24 cellular contexts compared by ENCODE assay signal in genomic region chr4:143581331-143581961, GRCh38.
A peak's percentile ranks its signal among the peaks of the same experiment; 100 is the strongest.
DNase-seq lines count a peak whose midpoint lies in the region; ATAC-seq lines count a peak whose summit lies in the region.
"Had no signal": no experiment of that assay in that cellular context is flagged by ENCODE, and none has a peak within 500 bp of the region (broad histone marks: within the 10 kb centered on the region; RNA-seq: fewer than 3 reads in every experiment).

No MANE protein-coding gene starts in this region.

- intact Hi-C loops in left colon (cut with DNase I, micrococcal nuclease): no loop called here

- DNase-seq in NCI-H82 (lab: John Stamatoyannopoulos, UW) (peak; percentile 44), NCI-H82 treated with DMSO at 0.1 percent for 48 hours (lab: John Stamatoyannopoulos, UW; ENCODE audit: unreplicated experiment) (no peak), NCI-H446 treated with DMSO at 0.1 percent for 48 hours (lab: John Stamatoyannopoulos, UW) (peak; percentile 47), ecto neural progenitor cell (ENCODE audit: low spot score) (peak; percentile 54), OCI-M1 (lab: John Stamatoyannopoulos, UW) (no peak), left colon (no peak)
- no peak for DNase-seq in activated CD4-positive, alpha-beta T cell treated with anti-CD3 and anti-CD28 coated beads, Interleukin-2, amount 50 U/mL, for 4 hours
- DNase-seq: activated CD4-positive, CD25-positive, alpha-beta regulatory T cell; activated CD8-positive, alpha-beta T cell treated with anti-CD3 and anti-CD28 coated beads, Interleukin-2, amount 10 ng/mL, durations not matched to agents 7 days and 5 days; activated naive CD4-positive, alpha-beta T cell treated with anti-CD3 and anti-CD28 coated beads for 36 hours; activated T-cell treated with anti-CD3 and anti-CD28 coated beads, Interleukin-2, amount 50 U/mL, for 24 hours; anterior cingulate cortex; C1 segment of cervical spinal cord; DMS153; gastrocnemius medialis; Karpas-422; naive thymus-derived CD4-positive, alpha-beta T cell; NCI-H774; stimulated activated CD4-positive, alpha-beta T cell treated with anti-CD3 and anti-CD28 coated beads, Interleukin-15, amount 100 ng/mL, for 24 hours; T-helper 9 cell had no signal

- no peak for ATAC-seq in HG02571 (IDR thresholded peaks at IDR 0.05; ENCODE audit: unreplicated experiment)
- no peak for ATAC-seq in left colon
- ATAC-seq: A549; activated CD8-positive, alpha-beta T cell treated with anti-CD3 and anti-CD28 coated beads, Interleukin-2, amount 10 ng/mL, durations not matched to agents 7 days and 5 days; gastrocnemius medialis; naive thymus-derived CD4-positive, alpha-beta T cell; sciatic nerve; SK-N-SH treated with all-trans-retinoic acid at 6 μM for 48 hours had no signal

Comparison
In these comparisons a context has a peak if more than half of its experiments do, and no peak if none do; other contexts are left out.
1. DNase-seq: peak in NCI-H82 (single experiment), NCI-H446 treated with DMSO at 0.1 percent for 48 hours (single experiment) and ecto neural progenitor cell (single experiment); none in NCI-H82 treated with DMSO at 0.1 percent for 48 hours (single experiment), OCI-M1 (single experiment), activated CD4-positive, alpha-beta T cell treated with anti-CD3 and anti-CD28 coated beads, Interleukin-2, amount 50 U/mL, for 4 hours (0 of 2) and left colon (0 of 2).